Comparison of ENCODE assay signal across 28 cellular contexts in the genomic region with DNA sequence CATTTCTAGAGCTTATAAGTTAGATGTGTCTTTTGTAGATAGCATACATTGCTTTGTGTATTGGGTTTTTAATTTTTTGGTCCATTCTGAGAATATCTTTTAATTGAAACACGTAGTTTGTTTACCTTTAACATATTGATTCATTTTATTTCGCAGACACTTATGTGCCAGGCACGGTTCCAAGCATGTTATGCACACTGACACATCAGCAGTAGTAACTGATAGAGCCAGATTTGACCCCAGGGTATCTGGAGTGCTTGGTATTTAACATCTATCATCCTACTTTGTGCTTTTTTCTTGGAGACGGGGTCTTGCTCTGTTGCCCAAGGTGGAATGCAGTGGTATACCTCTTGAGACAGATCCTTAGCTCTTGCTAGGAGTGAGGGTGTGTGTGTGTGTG.
DNase-seq lines count a peak whose midpoint lies in the region; ATAC-seq, FAIRE-seq and TF ChIP-seq lines count a peak whose summit lies in the region.
"Had no signal": no experiment of that assay in that cellular context is flagged by ENCODE, and none has a peak within 500 bp of the region (broad histone marks: within the 10 kb centered on the region; RNA-seq: fewer than 3 reads in every experiment).

No MANE protein-coding gene starts in this region.

- no peak for DNase-seq in activated naive CD4-positive, alpha-beta T cell treated with anti-CD3 and anti-CD28 coated beads, Interleukin-2, amount 50 U/mL, for 72 hours (ENCODE audit: low spot score in 2 of 2)
- DNase-seq in activated naive CD4-positive, alpha-beta T cell treated with anti-CD3 and anti-CD28 coated beads for 36 hours = no peak
- DNase-seq in bronchial epithelial cell (ENCODE audit: low read depth) (peak; percentile 56), NCI-H128 (lab: John Stamatoyannopoulos, UW; ENCODE audit: unreplicated experiment) (no peak), dedifferentiated amniotic fluid mesenchymal stem cell (ENCODE audit: extremely low spot score) (no peak)
- DNase-seq: activated CD8-positive, alpha-beta memory T cell treated with anti-CD3 and anti-CD28 coated beads, Interleukin-2, amount 10 ng/mL, durations not matched to agents 7 days and 5 days; activated effector memory CD4-positive, alpha-beta T cell treated with Interleukin-2 at 50 U/mL for 16 hours; amygdala; GF-D8; H9; head of caudate nucleus; left colon; mesendoderm; MM.1S; NCI-H146; NCI-H526; right lobe of liver; RPMI8226; SK-N-SH; T1000; uterus had no signal

- H3K27me3 Mint-ChIP-seq in activated naive CD4-positive, alpha-beta T cell treated with anti-CD3 and anti-CD28 coated beads for 36 hours (ENCODE audit: low read depth) = no peaks in the 10 kb centered on the region
- H3K27me3 Mint-ChIP-seq in stimulated activated memory B cell treated with anti-CD40 and anti-IgM and Interleukin-4, amounts not matched to agents 10 μg/mL and 1 μg/mL and 100 μg/mL, for 72 hours = no peaks in the 10 kb centered on the region
- H3K27me3 Mint-ChIP-seq: activated CD8-positive, alpha-beta memory T cell treated with anti-CD3 and anti-CD28 coated beads, Interleukin-2, amount 10 ng/mL, durations not matched to agents 7 days and 5 days; dendritic cell treated with granulocyte-macrophage colony-stimulating factor and Interleukin-4, amounts not matched to agents 40 ng/mL and 50 ng/mL, for 4 days had no signal

- CTCF ChIA-PET in activated naive CD4-positive, alpha-beta T cell treated with anti-CD3 and anti-CD28 coated beads for 36 hours (lab: Charles Lee) = interaction anchor here (0.6 kb wide), 1 partner anchor 12 kb away, joined by 3 read pairs; no protein-coding TSS in a partner anchor

- FAIRE-seq in bronchial epithelial cell (lab: Jason Lieb, UNC) = no peak

- no peak overlapping the region for H3K9ac ChIP-seq in KMS-11
- H3K9ac ChIP-seq: SK-N-SH had no signal

- intact Hi-C loops in activated naive CD4-positive, alpha-beta T cell treated with anti-CD3 and anti-CD28 coated beads for 36 hours (cut with micrococcal nuclease) = no loop called here

- H3K4me1 ChIP-seq in KMS-11 (ENCODE audit: low read depth, poor library complexity, severe bottlenecking) = peaks cover 89% of the 10 kb centered on the region
- H3K4me1 ChIP-seq: right lobe of liver, uterus had no signal

- H3K27ac ChIP-seq in KMS-11 = peak overlapping the region; percentile 85; the same call in 1 of the 2 replicates
- H3K27ac ChIP-seq: C4-2B, right lobe of liver, suprapubic skin, uterus had no signal

- no peak for ATAC-seq in activated naive CD4-positive, alpha-beta T cell treated with anti-CD3 and anti-CD28 coated beads, Interleukin-2, amount 50 U/mL, for 72 hours
- ATAC-seq in stimulated activated memory B cell treated with anti-CD40 and anti-IgM and Interleukin-4, amounts not matched to agents 10 μg/mL and 1 μg/mL and 100 μg/mL, for 72 hours = no peak
- no peak for ATAC-seq in GM18909 (IDR thresholded peaks at IDR 0.05; ENCODE audit: poor library complexity, unreplicated experiment)
- ATAC-seq: activated CD8-positive, alpha-beta memory T cell treated with anti-CD3 and anti-CD28 coated beads, Interleukin-2, amount 10 ng/mL, durations not matched to agents 7 days and 5 days; left colon; right lobe of liver had no signal

- no peaks in the 10 kb centered on the region for H3K79me2 ChIP-seq in KMS-11 (ENCODE audit: insufficient read depth, low read depth)

- no peaks in the 10 kb centered on the region for H3K9me3 Mint-ChIP-seq in activated naive CD4-positive, alpha-beta T cell treated with anti-CD3 and anti-CD28 coated beads, Interleukin-2, amount 50 U/mL, for 72 hours
- H3K9me3 Mint-ChIP-seq in activated naive CD4-positive, alpha-beta T cell treated with anti-CD3 and anti-CD28 coated beads for 36 hours = no peaks in the 10 kb centered on the region
- H3K9me3 Mint-ChIP-seq in stimulated activated memory B cell treated with anti-CD40 and anti-IgM and Interleukin-4, amounts not matched to agents 10 μg/mL and 1 μg/mL and 100 μg/mL, for 72 hours = no peaks in the 10 kb centered on the region
- H3K9me3 Mint-ChIP-seq: dendritic cell treated with granulocyte-macrophage colony-stimulating factor and Interleukin-4, amounts not matched to agents 40 ng/mL and 50 ng/mL, for 4 days; nephron had no signal

- H3K4me2 ChIP-seq in KMS-11 = peak overlapping the region; percentile 93; the same call in 1 of the 2 replicates
- H3K4me2 ChIP-seq: SK-N-SH had no signal

- no peak overlapping the region for H2AFZ ChIP-seq in KMS-11 (ENCODE audit: low read depth)

- peaks cover 15 to 76% of the 10 kb centered on the region in 2 donors for H3K36me3 Mint-ChIP-seq in activated naive CD4-positive, alpha-beta T cell treated with anti-CD3 and anti-CD28 coated beads, Interleukin-2, amount 50 U/mL, for 72 hours
- peaks cover 40% of the 10 kb centered on the region for H3K36me3 Mint-ChIP-seq in activated naive CD4-positive, alpha-beta T cell treated with anti-CD3 and anti-CD28 coated beads for 36 hours (ENCODE audit: low read depth)
- peaks cover 73% of the 10 kb centered on the region for H3K36me3 Mint-ChIP-seq in stimulated activated memory B cell treated with anti-CD40 and anti-IgM and Interleukin-4, amounts not matched to agents 10 μg/mL and 1 μg/mL and 100 μg/mL, for 72 hours

- H3K4me3 ChIP-seq in KMS-11 (IDR thresholded peaks at IDR 0.05; ENCODE audit: insufficient read depth, low read depth, low read length) (no peak overlapping the region), bronchial epithelial cell (ENCODE audit: low read depth, low read length) (no peak overlapping the region)
- H3K4me3 ChIP-seq: right lobe of liver, suprapubic skin, uterus had no signal

- no peaks in the 10 kb centered on the region for H4K20me1 ChIP-seq in KMS-11 (ENCODE audit: insufficient read depth)

- TF ChIP-seq CTCF in KMS-11 (conservative IDR thresholded peaks at IDR 0.05; ENCODE audit: low read depth, low read length) (no peak), bronchial epithelial cell (IDR thresholded peaks at IDR 0.05; ENCODE audit: insufficient read depth, low read length, severe bottlenecking) (no peak)

- H3K27ac Mint-ChIP-seq in activated naive CD4-positive, alpha-beta T cell treated with anti-CD3 and anti-CD28 coated beads, Interleukin-2, amount 50 U/mL, for 72 hours = peak overlapping the region; percentile 7 to 73
- no peak overlapping the region for H3K27ac Mint-ChIP-seq in activated naive CD4-positive, alpha-beta T cell treated with anti-CD3 and anti-CD28 coated beads for 36 hours
- H3K27ac Mint-ChIP-seq in stimulated activated memory B cell treated with anti-CD40 and anti-IgM and Interleukin-4, amounts not matched to agents 10 μg/mL and 1 μg/mL and 100 μg/mL, for 72 hours = peak overlapping the region; percentile 63
- H3K27ac Mint-ChIP-seq: dendritic cell treated with granulocyte-macrophage colony-stimulating factor and Interleukin-4, amounts not matched to agents 40 ng/mL and 50 ng/mL, for 4 days; nephron had no signal

- H3K36me3 ChIP-seq in KMS-11 (ENCODE audit: insufficient read depth) (peaks cover 4% of the 10 kb centered on the region; the same call in 1 of the 2 replicates), bronchial epithelial cell (ENCODE audit: control insufficient read depth, insufficient read depth, low read length) (peaks cover 2% of the 10 kb centered on the region)
- H3K36me3 ChIP-seq: uterus had no signal

- no peak overlapping the region for H3K4me3 Mint-ChIP-seq in activated naive CD4-positive, alpha-beta T cell treated with anti-CD3 and anti-CD28 coated beads for 36 hours
- no peak overlapping the region for H3K4me3 Mint-ChIP-seq in stimulated activated memory B cell treated with anti-CD40 and anti-IgM and Interleukin-4, amounts not matched to agents 10 μg/mL and 1 μg/mL and 100 μg/mL, for 72 hours
- H3K4me3 Mint-ChIP-seq: activated CD8-positive, alpha-beta memory T cell treated with anti-CD3 and anti-CD28 coated beads, Interleukin-2, amount 10 ng/mL, durations not matched to agents 7 days and 5 days; dendritic cell treated with granulocyte-macrophage colony-stimulating factor and Interleukin-4, amounts not matched to agents 40 ng/mL and 50 ng/mL, for 4 days; H9; nephron had no signal

- no peaks in the 10 kb centered on the region for H3K27me3 ChIP-seq in KMS-11 (ENCODE audit: insufficient read depth, low read depth)
- no peaks in the 10 kb centered on the region for H3K27me3 ChIP-seq in bronchial epithelial cell (ENCODE audit: control insufficient read depth, insufficient read depth, low read length)
- H3K27me3 ChIP-seq: right lobe of liver, suprapubic skin, uterus had no signal

- peaks cover 28% of the 10 kb centered on the region for H3K4me1 Mint-ChIP-seq in activated naive CD4-positive, alpha-beta T cell treated with anti-CD3 and anti-CD28 coated beads for 36 hours (ENCODE audit: low read depth)
- H3K4me1 Mint-ChIP-seq in stimulated activated memory B cell treated with anti-CD40 and anti-IgM and Interleukin-4, amounts not matched to agents 10 μg/mL and 1 μg/mL and 100 μg/mL, for 72 hours = peaks cover 54% of the 10 kb centered on the region
- H3K4me1 Mint-ChIP-seq: nephron had no signal
